22 cellular contexts compared by ENCODE assay signal in genomic region chr20:15895126-15895525, GRCh38.
A peak's percentile ranks its signal among the peaks of the same experiment; 100 is the strongest.
DNase-seq lines count a peak whose midpoint lies in the region; ATAC-seq lines count a peak whose summit lies in the region.
"Had no signal": no experiment of that assay in that cellular context is flagged by ENCODE, and none has a peak within 500 bp of the region (broad histone marks: within the 10 kb centered on the region; RNA-seq: fewer than 3 reads in every experiment).

No MANE protein-coding gene starts in this region.

- H2BK120ac ChIP-seq in mesendoderm (ENCODE audit: low read depth, low read length), result no peak overlapping the region

- no peaks in the 10 kb centered on the region for H3K27me3 ChIP-seq in mesendoderm (ENCODE audit: insufficient read depth, low read length, poor library complexity)
- H3K27me3 ChIP-seq in right cardiac atrium (ENCODE audit: control insufficient read depth, insufficient read depth), result no peaks in the 10 kb centered on the region
- H3K27me3 ChIP-seq: breast epithelium, gastrocnemius medialis had no signal

- H2BK15ac ChIP-seq in mesendoderm (replicated peaks; ENCODE audit: low read depth), result no peak overlapping the region

- H3K36me3 Mint-ChIP-seq in stimulated activated naive CD8-positive, alpha-beta T cell treated with anti-CD3 and anti-CD28 coated beads, Interleukin-15, Interleukin-2, amounts not matched to agents 100 ng/mL and 50 ng/mL, for 24 hours (ENCODE audit: low read depth), result no peaks in the 10 kb centered on the region

- no peak overlapping the region for H3K18ac ChIP-seq in mesendoderm (ENCODE audit: low read length)

- H4K8ac ChIP-seq in mesendoderm (ENCODE audit: low read depth, low read length), result no peak overlapping the region

- peaks cover 10% of the 10 kb centered on the region for H3K9me3 Mint-ChIP-seq in stimulated activated naive CD8-positive, alpha-beta T cell treated with anti-CD3 and anti-CD28 coated beads, Interleukin-15, Interleukin-2, amounts not matched to agents 100 ng/mL and 50 ng/mL, for 24 hours

- no peaks in the 10 kb centered on the region for H3K36me3 ChIP-seq in mesendoderm (ENCODE audit: control insufficient read depth, insufficient read depth, low read length)
- H3K36me3 ChIP-seq: breast epithelium, gastrocnemius medialis, lower lobe of right lung had no signal

- H3K27ac Mint-ChIP-seq in stimulated activated naive CD8-positive, alpha-beta T cell treated with anti-CD3 and anti-CD28 coated beads, Interleukin-15, Interleukin-2, amounts not matched to agents 100 ng/mL and 50 ng/mL, for 24 hours, result peak overlapping the region; percentile 63
- H3K27ac Mint-ChIP-seq: CD4-positive, alpha-beta T cell had no signal

- ATAC-seq in stimulated activated naive CD8-positive, alpha-beta T cell treated with anti-CD3 and anti-CD28 coated beads, Interleukin-15, Interleukin-2, amounts not matched to agents 100 U/mL and 50 U/mL, for 24 hours, result no peak
- no peak for ATAC-seq in right cardiac atrium
- ATAC-seq: A549, gastrocnemius medialis, HepG2, lower lobe of right lung had no signal

- intact Hi-C loops in right cardiac atrium (cut with DNase I), result no loop called here

- H3K9ac ChIP-seq in mesendoderm (ENCODE audit: low read length), result no peak overlapping the region

- H3K4me3 Mint-ChIP-seq in stimulated activated naive CD8-positive, alpha-beta T cell treated with anti-CD3 and anti-CD28 coated beads, Interleukin-15, Interleukin-2, amounts not matched to agents 100 ng/mL and 50 ng/mL, for 24 hours, result no peak overlapping the region
- H3K4me3 Mint-ChIP-seq: CD4-positive, alpha-beta T cell had no signal

- peaks cover 22% of the 10 kb centered on the region for H3K4me1 Mint-ChIP-seq in stimulated activated naive CD8-positive, alpha-beta T cell treated with anti-CD3 and anti-CD28 coated beads, Interleukin-15, Interleukin-2, amounts not matched to agents 100 ng/mL and 50 ng/mL, for 24 hours (ENCODE audit: low read depth)

- no peak overlapping the region for H3K56ac ChIP-seq in mesendoderm (ENCODE audit: low read length)

- H3K4me2 ChIP-seq in mesendoderm (ENCODE audit: low read length), result no peak overlapping the region
- H3K4me2 ChIP-seq: A549 had no signal

- no peak overlapping the region for H3K4ac ChIP-seq in mesendoderm (ENCODE audit: low read depth, low read length)

- no peak overlapping the region for H4K5ac ChIP-seq in mesendoderm (ENCODE audit: low read length)

- no peaks in the 10 kb centered on the region for H3K79me2 ChIP-seq in mesendoderm (ENCODE audit: control insufficient read depth, insufficient read depth, low read length)

- H3K4me1 ChIP-seq in mesendoderm (ENCODE audit: control insufficient read depth, low read depth, low read length), result no peaks in the 10 kb centered on the region
- H3K4me1 ChIP-seq in right cardiac atrium (ENCODE audit: control insufficient read depth, insufficient read depth, low read length), result no peaks in the 10 kb centered on the region
- H3K4me1 ChIP-seq: A549, breast epithelium, gastrocnemius medialis, lower lobe of right lung had no signal

- no peaks in the 10 kb centered on the region for H3K27me3 Mint-ChIP-seq in stimulated activated naive CD8-positive, alpha-beta T cell treated with anti-CD3 and anti-CD28 coated beads, Interleukin-15, Interleukin-2, amounts not matched to agents 100 ng/mL and 50 ng/mL, for 24 hours
- H3K27me3 Mint-ChIP-seq: CD4-positive, alpha-beta T cell had no signal

- H3K23ac ChIP-seq in mesendoderm (ENCODE audit: low read length), result no peak overlapping the region

- no peak overlapping the region for H3K4me3 ChIP-seq in mesendoderm (ENCODE audit: low read length)
- H3K4me3 ChIP-seq in right cardiac atrium (ENCODE audit: low read length), result no peak overlapping the region
- H3K4me3 ChIP-seq: A549, breast epithelium, gastrocnemius medialis, lower lobe of right lung had no signal

- H3K27ac ChIP-seq in temporal lobe (ENCODE audit: low read depth, low read length) (peak overlapping the region; percentile 48), mesendoderm (ENCODE audit: low read depth, low read length) (no peak overlapping the region), right cardiac atrium (ENCODE audit: low read length) (no peak overlapping the region)
- H3K27ac ChIP-seq: A549, breast epithelium, gastrocnemius medialis, lower lobe of right lung, RWPE1 had no signal

- no peak overlapping the region for H2AK5ac ChIP-seq in mesendoderm (ENCODE audit: low read length)

- no peaks in the 10 kb centered on the region for H3K9me3 ChIP-seq in right cardiac atrium (ENCODE audit: control insufficient read depth, low read length)
- H3K9me3 ChIP-seq: breast epithelium, gastrocnemius medialis, lower lobe of right lung had no signal

- no peaks in the 10 kb centered on the region for H3K79me1 ChIP-seq in mesendoderm (ENCODE audit: low read length)

- no peak overlapping the region for H2BK5ac ChIP-seq in mesendoderm (ENCODE audit: low read length)

- no CpG with 5 or more reads among the region's 5 CpGs for WGBS in mesendoderm (ENCODE audit: extremely low coverage, insufficient coverage, low lambda C conversion rate)
- WGBS in right cardiac atrium, result 92% methylated on average over 5 of the region's 5 CpGs

- no peak for DNase-seq in stimulated activated naive CD8-positive, alpha-beta T cell treated with anti-CD3 and anti-CD28 coated beads, Interleukin-15, Interleukin-2, amounts not matched to agents 100 U/mL and 50 U/mL, for 24 hours
- DNase-seq in LHCN-M2 (ENCODE audit: low read depth) (peak; percentile 83), fibroblast of gingiva (ENCODE audit: low read depth) (peak; percentile 14), mesendoderm (no peak), right cardiac atrium (no peak)
- DNase-seq in central memory CD4-positive, alpha-beta T cell, result no peak
- DNase-seq: activated CD4-positive, CD25-positive, alpha-beta regulatory T cell; activated naive CD4-positive, alpha-beta T cell treated with anti-CD3 and anti-CD28 coated beads, Interleukin-2, amount 50 U/mL, for 16 hours; CD4-positive, alpha-beta T cell; DMS 273 treated with DMSO at 0.1 percent for 48 hours; gastrocnemius medialis; H7; lower lobe of right lung; NCI-H510A; retina; T1000 had no signal

Comparison
In these comparisons a context has a peak if more than half of its experiments do, and no peak if none do; other contexts are left out.
1. DNase-seq: peak in LHCN-M2 (single experiment) and fibroblast of gingiva (single experiment); none in stimulated activated naive CD8-positive, alpha-beta T cell treated with anti-CD3 and anti-CD28 coated beads, Interleukin-15, Interleukin-2, amounts not matched to agents 100 U/mL and 50 U/mL, for 24 hours (single experiment), mesendoderm (single experiment), central memory CD4-positive, alpha-beta T cell (single experiment) and right cardiac atrium (0 of 3).